In the genomic region with DNA sequence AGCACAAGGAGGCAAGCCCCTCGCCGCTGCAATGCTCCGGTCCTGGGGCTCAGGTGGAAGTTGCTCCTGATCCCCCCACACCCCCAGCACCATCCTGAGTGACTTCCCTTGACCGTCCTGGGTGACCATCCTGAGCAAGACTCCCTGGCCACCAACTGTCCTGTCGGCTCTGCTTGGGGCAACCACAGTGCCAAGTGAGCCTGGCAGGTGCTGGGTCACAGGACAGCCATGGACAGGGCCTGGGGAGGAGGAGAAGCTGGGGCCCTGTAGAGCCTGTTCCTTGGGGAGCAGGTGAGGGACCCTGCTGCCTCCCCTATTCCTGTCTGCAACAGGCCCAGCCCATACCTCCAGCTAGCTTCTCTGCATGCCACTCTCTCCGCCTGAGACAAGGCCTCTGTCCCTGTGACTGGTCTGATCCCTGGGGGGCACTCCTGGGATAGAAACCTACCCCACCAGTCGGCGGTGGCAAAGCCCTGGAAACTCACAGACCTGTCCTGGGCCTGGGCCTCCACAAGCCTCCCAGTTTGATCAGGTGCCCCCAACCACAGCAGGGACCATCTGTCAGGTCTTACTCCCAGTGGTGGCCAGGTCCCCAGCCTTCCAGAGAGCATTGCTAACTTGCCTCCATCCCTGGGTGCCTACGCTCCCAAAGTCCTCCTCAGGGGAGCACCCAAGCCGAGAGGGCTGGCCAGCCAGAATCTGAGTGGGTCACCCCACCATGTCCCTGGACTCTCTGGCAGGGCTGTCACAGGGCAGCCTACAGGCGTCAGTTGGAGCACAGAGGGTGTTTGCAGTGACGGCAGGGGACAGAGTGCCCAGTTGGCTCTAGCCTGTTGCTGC, we compare ENCODE assay signal across 8 cellular contexts.
DNase-seq lines count a peak whose midpoint lies in the region; ATAC-seq and TF ChIP-seq lines count a peak whose summit lies in the region.

No MANE protein-coding gene starts in this region.

- H3K27ac ChIP-seq in HUES6 (ENCODE audit: low read depth, low read length) (no peak overlapping the region), ascending aorta (peak overlapping the region; percentile 97 to 98), iPS-20b (ENCODE audit: low read length) (no peak overlapping the region)

- H3K4me1 ChIP-seq in HUES6 (ENCODE audit: control insufficient read depth, insufficient read depth, low read length) = peaks cover 17% of the 10 kb centered on the region
- peaks cover 24 to 59% of the 10 kb centered on the region in 2 donors for H3K4me1 ChIP-seq in ascending aorta
- peaks cover 10% of the 10 kb centered on the region; the same call in 1 of the 2 replicates for H3K4me1 ChIP-seq in iPS-20b (ENCODE audit: insufficient read depth, low read length)
- peaks cover 66% of the 10 kb centered on the region for H3K4me1 ChIP-seq in skeletal muscle satellite cell (ENCODE audit: control insufficient read depth, insufficient read depth, low read length)

- H3K9me3 ChIP-seq in HUES6 (ENCODE audit: control insufficient read depth, insufficient read depth, low read depth, low read length) = no peaks in the 10 kb centered on the region
- H3K9me3 ChIP-seq in ascending aorta = no peaks in the 10 kb centered on the region
- no peaks in the 10 kb centered on the region for H3K9me3 ChIP-seq in iPS-20b (ENCODE audit: insufficient read depth, low read depth, low read length)
- no peaks in the 10 kb centered on the region for H3K9me3 ChIP-seq in skeletal muscle satellite cell (replicated peaks; ENCODE audit: low read length)

- TF ChIP-seq CTCF in ascending aorta (IDR thresholded peaks at IDR 0.05) = no peak

- intact Hi-C loops in ascending aorta (cut with DNase I) = no loop called here

- peak overlapping the region; percentile 16 for H3K9ac ChIP-seq in HUES6 (ENCODE audit: low read length)
- peak overlapping the region; percentile 27; the same call in 1 of the 2 replicates for H3K9ac ChIP-seq in iPS-20b (ENCODE audit: low read depth, low read length)
- H3K9ac ChIP-seq in skeletal muscle satellite cell (ENCODE audit: low read depth, low read length) = peak overlapping the region; percentile 93

- ATAC-seq in GM21717 (IDR thresholded peaks at IDR 0.05; ENCODE audit: unreplicated experiment) (no peak), HG02588 (IDR thresholded peaks at IDR 0.05; ENCODE audit: unreplicated experiment) (no peak)

- H3K36me3 ChIP-seq in HUES6 (ENCODE audit: control insufficient read depth, insufficient read depth, low read length) (no peaks in the 10 kb centered on the region), ascending aorta (no peaks in the 10 kb centered on the region), iPS-20b (ENCODE audit: insufficient read depth, low read depth, low read length) (no peaks in the 10 kb centered on the region), skeletal muscle satellite cell (ENCODE audit: insufficient read depth, low read length) (no peaks in the 10 kb centered on the region)

- H3K4me2 ChIP-seq in skeletal muscle satellite cell (ENCODE audit: low read length) = peak overlapping the region; percentile 99

- H3K4me3 ChIP-seq in HUES6 (ENCODE audit: low read depth, low read length) = peak overlapping the region; percentile 52
- peak overlapping the region; percentile 72 to 83 for H3K4me3 ChIP-seq in ascending aorta
- H3K4me3 ChIP-seq in iPS-20b (ENCODE audit: low read length) = peak overlapping the region; percentile 62; the same call in 1 of the 2 replicates
- peak overlapping the region; percentile 79 for H3K4me3 ChIP-seq in skeletal muscle satellite cell (ENCODE audit: low read length)

- DNase-seq in ascending aorta (ENCODE audit: low spot score in 2 of 2) (peak; percentile 22 to 73), inferior parietal cortex (ENCODE audit: extremely low spot score) (no peak), GOT3 (lab: John Stamatoyannopoulos, UW) (no peak)

- H3K27me3 ChIP-seq in HUES6 (ENCODE audit: control insufficient read depth, insufficient read depth, low read length) = peaks cover 35% of the 10 kb centered on the region
- H3K27me3 ChIP-seq in ascending aorta = no peaks in the 10 kb centered on the region
- H3K27me3 ChIP-seq in iPS-20b (ENCODE audit: insufficient read depth, low read length) = peaks cover 66% of the 10 kb centered on the region
- no peaks in the 10 kb centered on the region for H3K27me3 ChIP-seq in skeletal muscle satellite cell (ENCODE audit: control insufficient read depth, insufficient read depth, low read length)

Comparison
In these comparisons a context has a peak if more than half of its experiments do, and no peak if none do; other contexts are left out.
1. H3K27ac ChIP-seq: peak in ascending aorta (2 of 2); none in HUES6 (single experiment) and iPS-20b (single experiment).
2. H3K9ac ChIP-seq: peak in every context shown above with its lines; median percentile 93 in skeletal muscle satellite cell; 27 in iPS-20b; 16 in HUES6.
3. DNase-seq: peak in ascending aorta (2 of 2); none in inferior parietal cortex (single experiment) and GOT3 (single experiment).
4. Peak in every context shown above with its lines, with median percentiles within 50 percentile points of each other: H3K4me3 ChIP-seq.